In the genomic region with DNA sequence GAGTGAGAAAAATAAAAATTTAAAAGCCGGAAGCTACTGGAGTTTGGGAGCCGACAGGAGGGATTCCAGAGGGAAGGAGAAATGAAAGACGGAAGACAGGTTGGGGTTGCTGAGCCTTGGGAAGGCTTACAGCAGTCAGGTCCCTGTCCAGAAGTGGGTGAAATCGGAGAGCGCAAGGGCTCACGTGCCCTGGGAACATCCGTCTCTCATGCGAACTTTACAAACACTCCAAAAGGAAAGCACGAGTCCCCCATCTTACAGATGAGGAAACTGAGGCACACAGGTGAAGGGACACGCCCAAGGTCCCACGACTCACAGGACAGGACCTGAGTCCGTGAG, we compare ENCODE assay signal across 9 cellular contexts. TPM values are rescaled to one million over a fixed set of nuclear protein-coding genes. Genes with fewer than 3 reads are reported as not detected.
DNase-seq lines count a peak whose midpoint lies in the region; ATAC-seq, FAIRE-seq and TF ChIP-seq lines count a peak whose summit lies in the region.
"Had no signal": no experiment of that assay in that cellular context is flagged by ENCODE, and none has a peak within 500 bp of the region (broad histone marks: within the 10 kb centered on the region; RNA-seq: fewer than 3 reads in every experiment).

No MANE protein-coding gene starts in this region.

- H3K27ac ChIP-seq in vagina = peak overlapping the region; percentile 75

- no peaks in the 10 kb centered on the region for H3K36me3 ChIP-seq in bronchial epithelial cell (ENCODE audit: control insufficient read depth, insufficient read depth, low read length)
- H3K36me3 ChIP-seq in vagina = no peaks in the 10 kb centered on the region

- H3K4me1 ChIP-seq in mononuclear cell (ENCODE audit: insufficient read depth, low read length) (peaks cover 38% of the 10 kb centered on the region), vagina (peaks cover 56% of the 10 kb centered on the region)

- TF ChIP-seq POLR2A in vagina (IDR thresholded peaks at IDR 0.05) = no peak

- H3K27me3 ChIP-seq in bronchial epithelial cell (ENCODE audit: control insufficient read depth, insufficient read depth, low read length) (no peaks in the 10 kb centered on the region), mononuclear cell (ENCODE audit: insufficient read depth, low read length) (peaks cover 25% of the 10 kb centered on the region), vagina (no peaks in the 10 kb centered on the region)

- FAIRE-seq in bronchial epithelial cell (lab: Jason Lieb, UNC) = no peak
- FAIRE-seq: G401.6 had no signal

- intact Hi-C loops in cardiac septum (cut with DNase I) = loop anchor here (5.0 to 10.0 kb wide), 3 partner anchors 56 to 598 kb away; a partner anchor contains a TSS
- intact Hi-C loops in Right ventricle myocardium inferior (cut with DNase I) = no loop called here
- intact Hi-C loops in vagina (cut with DNase I) = loop anchor here (10.0 kb wide), 1 partner anchor 368 kb away; a partner anchor contains a TSS

- ATAC-seq in Right ventricle myocardium inferior (no peak), HG02610 (IDR thresholded peaks at IDR 0.05; ENCODE audit: unreplicated experiment) (no peak), HG02885 (IDR thresholded peaks at IDR 0.05; ENCODE audit: poor library complexity, unreplicated experiment) (no peak)

- H3K9me3 ChIP-seq in mononuclear cell (ENCODE audit: low read depth, low read length) = no peaks in the 10 kb centered on the region
- H3K9me3 ChIP-seq in vagina = no peaks in the 10 kb centered on the region

- peak; percentile 33 for DNase-seq in cardiac septum (ENCODE audit: low spot score)
- no peak for DNase-seq in Right ventricle myocardium inferior (ENCODE audit: missing footprints)
- no peak for DNase-seq in bronchial epithelial cell (ENCODE audit: low read depth)
- DNase-seq in vagina (ENCODE audit: extremely low spot score in 2 of 2) = no peak
- no peak for DNase-seq in NAMALWA (ENCODE audit: low spot score)

- TF ChIP-seq CTCF in bronchial epithelial cell (IDR thresholded peaks at IDR 0.05; ENCODE audit: insufficient read depth, low read length, severe bottlenecking) = no peak
- no peak for TF ChIP-seq CTCF in vagina (IDR thresholded peaks at IDR 0.05)

- H3K4me3 ChIP-seq in bronchial epithelial cell (ENCODE audit: low read depth, low read length) (peak overlapping the region; percentile 51), mononuclear cell (ENCODE audit: low read length) (peak overlapping the region; percentile 18), vagina (peak overlapping the region; percentile 61 to 83)

RNA-seq across cellular contexts. Expression of a gene that starts 0.4 kb away (rescaled TPM):
- total RNA-seq in cardiac septum (46.4 TPM), Right ventricle myocardium inferior (27.3 TPM), bronchial epithelial cell (4.5 and 6.3 TPM in 2 replicates), mononuclear cell (0.31 TPM), vagina (39.3 TPM)

RNA-seq across cellular contexts. Expression of a gene that starts 5.5 kb away (rescaled TPM):
- total RNA-seq in cardiac septum (2.2 TPM), Right ventricle myocardium inferior (1.2 TPM), bronchial epithelial cell (2.9 TPM in 2 replicates), mononuclear cell (0.42 TPM), vagina (1.2 TPM)

Comparison
In these comparisons a context has a peak if more than half of its experiments do, and no peak if none do; other contexts are left out.
1. H3K4me3 ChIP-seq: peak in every context shown above with its lines; median percentile 72 in vagina; 51 in bronchial epithelial cell; 18 in mononuclear cell.